Comparison of ENCODE assay signal across 8 cellular contexts in the genomic region with DNA sequence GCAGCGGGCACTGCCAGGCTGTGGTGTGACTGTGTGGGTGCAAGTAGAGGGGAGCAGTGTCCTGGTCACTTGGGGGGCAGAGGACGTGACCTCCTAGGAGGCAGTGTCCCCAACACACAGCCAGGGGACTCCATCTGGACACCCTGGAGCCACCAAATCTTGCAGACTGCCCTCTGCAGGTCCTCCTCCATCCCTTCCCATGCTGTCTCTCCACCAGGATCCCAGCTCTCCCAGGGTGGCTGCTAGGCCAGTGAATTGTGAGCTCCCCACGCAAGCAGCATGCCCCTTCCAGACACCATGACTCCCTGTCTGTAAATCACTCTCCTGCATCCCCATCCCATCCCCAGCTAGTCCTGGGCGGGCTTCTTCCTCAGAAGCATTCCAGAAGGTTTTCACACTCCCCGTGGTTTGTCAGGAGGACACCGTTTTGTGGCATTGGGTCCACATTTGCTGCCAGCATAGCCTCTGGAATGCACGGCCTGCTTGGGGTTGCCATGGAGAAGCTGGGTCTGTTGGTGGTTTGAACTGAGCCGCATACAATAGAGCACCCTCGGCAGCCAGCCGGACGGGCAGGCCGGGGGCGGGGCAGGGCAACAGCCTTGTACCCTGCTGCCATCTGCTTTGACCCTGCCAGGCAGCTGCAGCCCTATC.
DNase-seq lines count a peak whose midpoint lies in the region; ATAC-seq and TF ChIP-seq lines count a peak whose summit lies in the region.

No MANE protein-coding gene starts in this region.

- H3K27ac ChIP-seq in H9 (ENCODE audit: insufficient read length, low read depth, low read length) (no peak overlapping the region), skeletal muscle tissue (ENCODE audit: low read depth, low read length) (peak overlapping the region; percentile 74)

- H4K20me1 ChIP-seq in H9 (ENCODE audit: control insufficient read depth, insufficient read depth, insufficient read length) = no peaks in the 10 kb centered on the region

- no peak overlapping the region for H2BK20ac ChIP-seq in H9 (ENCODE audit: low read depth, low read length, poor library complexity, severe bottlenecking)

- no peak overlapping the region for H2BK15ac ChIP-seq in H9 (ENCODE audit: low read depth, low read length)

- H4K91ac ChIP-seq in H9 (ENCODE audit: insufficient read length, low read depth, low read length) = no peak overlapping the region

- H3K27me3 ChIP-seq in H9 (ENCODE audit: insufficient read depth, low read length) = no peaks in the 10 kb centered on the region
- H3K27me3 ChIP-seq in skeletal muscle tissue (ENCODE audit: control insufficient read depth in 3 of 3, insufficient read depth in 3 of 3, low read length in 3 of 3) = no peaks in the 10 kb centered on the region

- H4K8ac ChIP-seq in H9 (replicated peaks; ENCODE audit: insufficient read length, low read depth, low read length) = no peak overlapping the region

- H2BK120ac ChIP-seq in H9 (ENCODE audit: low read depth, low read length, poor library complexity, severe bottlenecking) = no peak overlapping the region

- no peak overlapping the region for H2BK5ac ChIP-seq in H9 (ENCODE audit: insufficient read length, low read length)

- H3K56ac ChIP-seq in H9 (ENCODE audit: insufficient read length, low read depth, low read length) = no peak overlapping the region

- H2AK5ac ChIP-seq in H9 (ENCODE audit: insufficient read length, low read length) = no peak overlapping the region

- H3K9me3 Mint-ChIP-seq in H9 = no peaks in the 10 kb centered on the region
- no peaks in the 10 kb centered on the region for H3K9me3 Mint-ChIP-seq in activated naive CD4-positive, alpha-beta T cell treated with anti-CD3 and anti-CD28 coated beads, Interleukin-2, amount 50 U/mL, for 72 hours

- ATAC-seq in SK-N-SH treated with all-trans-retinoic acid at 6 μM for 48 hours = peak; percentile 74
- ATAC-seq in left ventricle myocardium superior = peak; percentile 79
- ATAC-seq in activated naive CD4-positive, alpha-beta T cell treated with anti-CD3 and anti-CD28 coated beads, Interleukin-2, amount 50 U/mL, for 72 hours = no peak
- ATAC-seq in GM21786 (IDR thresholded peaks at IDR 0.05; ENCODE audit: unreplicated experiment) = no peak
- ATAC-seq in HG03565 (IDR thresholded peaks at IDR 0.05; ENCODE audit: unreplicated experiment) = no peak
- no peak for ATAC-seq in GM18858 (IDR thresholded peaks at IDR 0.05; ENCODE audit: unreplicated experiment)

- H3K14ac ChIP-seq in H9 (ENCODE audit: insufficient read depth, low read length) = no peak overlapping the region

- H3K9ac ChIP-seq in H9 (ENCODE audit: extremely low read depth, insufficient read length, low read length) (no peak overlapping the region), skeletal muscle tissue (ENCODE audit: low read depth in 1 of 3, low read length in 3 of 3) (peak overlapping the region; percentile 6 to 70 (median 37))

- no peaks in the 10 kb centered on the region for H3K23me2 ChIP-seq in H9 (ENCODE audit: insufficient read length, low read depth, low read length, poor library complexity, severe bottlenecking)

- no peak overlapping the region for H3K4me3 Mint-ChIP-seq in H9

- H3K4me3 ChIP-seq in skeletal muscle tissue (ENCODE audit: low read length in 3 of 3) = peak overlapping the region; percentile 45 to 61 (median 61)

- no peak overlapping the region for H3K23ac ChIP-seq in H9 (ENCODE audit: insufficient read length, low read depth, low read length)

- H3K9me3 ChIP-seq in H9 (ENCODE audit: control insufficient read depth, low read depth, low read length) = no peaks in the 10 kb centered on the region
- H3K9me3 ChIP-seq in skeletal muscle tissue (ENCODE audit: control insufficient read depth in 3 of 3, low read length in 3 of 3) = no peaks in the 10 kb centered on the region

- H2BK12ac ChIP-seq in H9 (ENCODE audit: insufficient read length, low read depth, low read length) = no peak overlapping the region

- intact Hi-C loops in left ventricle myocardium superior (cut with micrococcal nuclease) = no loop called here

- peak overlapping the region in 2 of 3 experiments; percentile 35 to 61; a peak in 2 of 7 replicates for H3K27ac Mint-ChIP-seq in H9
- H3K27ac Mint-ChIP-seq in activated naive CD4-positive, alpha-beta T cell treated with anti-CD3 and anti-CD28 coated beads, Interleukin-2, amount 50 U/mL, for 72 hours = no peak overlapping the region

- H3K36me3 Mint-ChIP-seq in H9 (ENCODE audit: insufficient read depth in 1 of 3, low read depth in 3 of 3) = no peaks in the 10 kb centered on the region
- H3K36me3 Mint-ChIP-seq in activated naive CD4-positive, alpha-beta T cell treated with anti-CD3 and anti-CD28 coated beads, Interleukin-2, amount 50 U/mL, for 72 hours = no peaks in the 10 kb centered on the region

- H3K27me3 Mint-ChIP-seq in H9 (ENCODE audit: low read depth) = no peaks in the 10 kb centered on the region

- TF ChIP-seq CTCF in H9 (conservative IDR thresholded peaks at IDR 0.05) = peak; percentile 20; the same call in 2 of the 3 replicates

- H3K4me1 Mint-ChIP-seq in H9 = peaks cover 16 to 19% of the 10 kb centered on the region in 2 experiments

- H3T11ph ChIP-seq in H9 (ENCODE audit: low read length) = no peak overlapping the region

- no CpG with 5 or more reads among the region's 13 CpGs for WGBS in H9 (ENCODE audit: extremely low coverage, insufficient read length, low lambda C conversion rate)

- H3K18ac ChIP-seq in H9 (ENCODE audit: insufficient read length, low read depth, low read length) = no peak overlapping the region

- H3K79me2 ChIP-seq in H9 (ENCODE audit: insufficient read depth, low read length) = no peaks in the 10 kb centered on the region

- H2AFZ ChIP-seq in H9 (ENCODE audit: low read length) = no peak overlapping the region

- DNase-seq in H9 (no peak), left ventricle myocardium superior (peak; percentile 47)
- DNase-seq in activated naive CD4-positive, alpha-beta T cell treated with anti-CD3 and anti-CD28 coated beads, Interleukin-2, amount 50 U/mL, for 72 hours (ENCODE audit: low spot score in 2 of 2) = no peak

- no peaks in the 10 kb centered on the region for H3K36me3 ChIP-seq in skeletal muscle tissue (ENCODE audit: control insufficient read depth in 3 of 3, insufficient read depth in 3 of 3, low read length in 3 of 3)

- H3K4me1 ChIP-seq in H9 (ENCODE audit: insufficient read depth, low read length) (no peaks in the 10 kb centered on the region), skeletal muscle tissue (ENCODE audit: control insufficient read depth in 3 of 3, insufficient read depth in 3 of 3, low read length in 3 of 3) (peaks cover 32 to 37% (median 36%) of the 10 kb centered on the region in 3 donors)

- H3K4ac ChIP-seq in H9 (ENCODE audit: low read depth, low read length) = no peak overlapping the region

- no peaks in the 10 kb centered on the region for H3K79me1 ChIP-seq in H9 (ENCODE audit: insufficient read depth, low read depth, low read length, poor library complexity, severe bottlenecking)

- no peak overlapping the region for H4K5ac ChIP-seq in H9 (ENCODE audit: insufficient read length, low read depth, low read length)

- no peak overlapping the region for H3K4me2 ChIP-seq in H9 (ENCODE audit: insufficient read depth, insufficient read length, low read length)

TF ChIP-seq in SK-N-SH treated with all-trans-retinoic acid at 6 μM for 48 hours, 23 proteins besides CTCF, POLR2A, EP300 and RAD21:
- no peak for TF ChIP-seq ARNTL (CRISPR knock-in tag; IDR thresholded peaks at IDR 0.05; ENCODE audit: borderline replicate concordance, low read depth)

Comparison
In these comparisons a context has a peak if more than half of its experiments do, and no peak if none do; other contexts are left out.
1. H3K27ac Mint-ChIP-seq: peak in H9 (2 of 3); none in activated naive CD4-positive, alpha-beta T cell treated with anti-CD3 and anti-CD28 coated beads, Interleukin-2, amount 50 U/mL, for 72 hours (0 of 2).
2. ATAC-seq: peak in SK-N-SH treated with all-trans-retinoic acid at 6 μM for 48 hours (single experiment) and left ventricle myocardium superior (single experiment); none in activated naive CD4-positive, alpha-beta T cell treated with anti-CD3 and anti-CD28 coated beads, Interleukin-2, amount 50 U/mL, for 72 hours (0 of 2), GM21786 (single experiment), HG03565 (single experiment) and GM18858 (single experiment).